ENCODE assay signal across 17 cellular contexts in genomic region chr18:12765586-12765985, GRCh38.
DNase-seq lines count a peak whose midpoint lies in the region; ATAC-seq and TF ChIP-seq lines count a peak whose summit lies in the region.
"Had no signal": no experiment of that assay in that cellular context is flagged by ENCODE, and none has a peak within 500 bp of the region (broad histone marks: within the 10 kb centered on the region; RNA-seq: fewer than 3 reads in every experiment).

No MANE protein-coding gene starts in this region.

- intact Hi-C loops in Caco-2 (cut with micrococcal nuclease; ENCODE audit: unreplicated experiment), result loop anchor here (5.0 kb wide), 1 partner anchor 182 kb away; the partner anchor contains the start of gene SEH1L

- DNase-seq in Caco-2 (no peak), mesenchymal stem cell (no peak), SKM-1 treated with dmso at 0.1 percent for 144 hours (lab: John Stamatoyannopoulos, UW; ENCODE audit: unreplicated experiment) (no peak)
- no peak for DNase-seq in activated effector memory CD4-positive, alpha-beta T cell treated with anti-CD3 and anti-CD28 coated beads, Interleukin-2, amount 50 U/mL, for 16 hours
- DNase-seq: ACHN; BE2C; Calu3; CD4-positive, alpha-beta memory T cell; DMS79 treated with DMSO at 0.1 percent for 48 hours; EL; GOT3; HFFc6; KBM-7 had no signal

- H3K9ac ChIP-seq in mesenchymal stem cell (ENCODE audit: low read length), result no peak overlapping the region

- no peak overlapping the region for H3K14ac ChIP-seq in mesenchymal stem cell (ENCODE audit: low read length in 2 of 2)

- no peak overlapping the region for H2AK5ac ChIP-seq in mesenchymal stem cell (ENCODE audit: low read length, severe bottlenecking)

- peaks cover 20% of the 10 kb centered on the region for H3K4me1 Mint-ChIP-seq in Caco-2 (ENCODE audit: low read depth, unreplicated experiment)
- H3K4me1 Mint-ChIP-seq: CD14-positive monocyte, IgD-negative memory B cell had no signal

- H3K9me3 ChIP-seq in Caco-2 (no peaks in the 10 kb centered on the region), KOPT-K1 (ENCODE audit: insufficient read depth, low read length, poor library complexity, severe bottlenecking) (no peaks in the 10 kb centered on the region), mesenchymal stem cell (ENCODE audit: control insufficient read depth, low read length) (no peaks in the 10 kb centered on the region)
- H3K9me3 ChIP-seq: BE2C had no signal

- no peak overlapping the region for H3K18ac ChIP-seq in mesenchymal stem cell (ENCODE audit: low read depth in 1 of 2, low read length in 2 of 2)

- H3K27ac ChIP-seq in KOPT-K1 (ENCODE audit: low read depth, low read length, poor library complexity, severe bottlenecking) (peak overlapping the region; percentile 35), mesenchymal stem cell (ENCODE audit: low read length, poor library complexity, severe bottlenecking) (no peak overlapping the region)

- no peak overlapping the region for H3K23ac ChIP-seq in mesenchymal stem cell (ENCODE audit: low read length in 2 of 2)

- POLR2A ChIA-PET in Caco-2 (lab: Charles Lee), result interaction anchor here (1.5 kb wide), 1 partner anchor 35 kb away, joined by 7 read pairs; no protein-coding TSS in a partner anchor

- H2BK15ac ChIP-seq in mesenchymal stem cell (ENCODE audit: low read depth, poor library complexity, severe bottlenecking), result no peak overlapping the region

- H3K27ac Mint-ChIP-seq in Caco-2 (ENCODE audit: unreplicated experiment), result peak overlapping the region; percentile 67
- H3K27ac Mint-ChIP-seq: CD14-positive monocyte, HFFc6, IgD-negative memory B cell had no signal

- H3K4me3 ChIP-seq in Caco-2 (ENCODE audit: low read depth, low read length) (no peak overlapping the region), mesenchymal stem cell (ENCODE audit: insufficient read depth in 1 of 2, low read depth in 1 of 2, low read length in 2 of 2) (no peak overlapping the region)

- peak overlapping the region; percentile 10 for H4K91ac ChIP-seq in mesenchymal stem cell (ENCODE audit: low read length)

- H4K8ac ChIP-seq in mesenchymal stem cell (ENCODE audit: low read length), result no peak overlapping the region

- no TSS peak for BruUV-seq in Caco-2 (replicated peaks; lab: Mats Ljungman, UMichigan)

- H3K27me3 Mint-ChIP-seq in Caco-2 (ENCODE audit: insufficient read depth, unreplicated experiment), result no peaks in the 10 kb centered on the region
- H3K27me3 Mint-ChIP-seq: CD4-positive, alpha-beta memory T cell had no signal

- H2AFZ ChIP-seq in mesenchymal stem cell (ENCODE audit: low read depth, low read length), result no peak overlapping the region

- H3K9me3 Mint-ChIP-seq in Caco-2 (ENCODE audit: unreplicated experiment), result no peaks in the 10 kb centered on the region
- H3K9me3 Mint-ChIP-seq: CD14-positive monocyte; CD4-positive, alpha-beta memory T cell; HFFc6; IgD-negative memory B cell had no signal

- no peaks in the 10 kb centered on the region for H3K79me1 ChIP-seq in mesenchymal stem cell (replicated peaks; ENCODE audit: low read length, poor library complexity, severe bottlenecking)

- H2BK5ac ChIP-seq in mesenchymal stem cell (ENCODE audit: low read depth, low read length, poor library complexity, severe bottlenecking), result no peak overlapping the region

- no peak overlapping the region for H2BK12ac ChIP-seq in mesenchymal stem cell (ENCODE audit: low read length in 2 of 2)

- H3K4me1 ChIP-seq in Caco-2 (peaks cover 40% of the 10 kb centered on the region), mesenchymal stem cell (ENCODE audit: control insufficient read depth, insufficient read depth, low read depth, low read length) (peaks cover 5% of the 10 kb centered on the region)
- H3K4me1 ChIP-seq: BE2C had no signal

- peaks cover 4% of the 10 kb centered on the region for H3K36me3 Mint-ChIP-seq in Caco-2 (ENCODE audit: insufficient read depth, unreplicated experiment)
- H3K36me3 Mint-ChIP-seq: CD14-positive monocyte; CD4-positive, alpha-beta memory T cell; IgD-negative memory B cell had no signal

- H2BK120ac ChIP-seq in mesenchymal stem cell (ENCODE audit: low read depth, low read length), result no peak overlapping the region

- TF ChIP-seq CTCF in Caco-2 (IDR thresholded peaks at IDR 0.05; ENCODE audit: insufficient read depth in 1 of 2, low read depth in 1 of 2, low read length in 1 of 2, severe bottlenecking in 1 of 2, unreplicated experiment in 1 of 2), result no peak

- no peak overlapping the region for H3K4me2 ChIP-seq in mesenchymal stem cell (ENCODE audit: low read length, poor library complexity, severe bottlenecking)

- H3K36me3 ChIP-seq in Caco-2 (ENCODE audit: control insufficient read depth, insufficient read depth, low read length), result no peaks in the 10 kb centered on the region
- H3K36me3 ChIP-seq in KOPT-K1 (ENCODE audit: insufficient read depth, low read length), result peaks cover 99% of the 10 kb centered on the region
- no peaks in the 10 kb centered on the region for H3K36me3 ChIP-seq in mesenchymal stem cell (ENCODE audit: control insufficient read depth in 1 of 2, insufficient read depth in 2 of 2, low read depth in 1 of 2, low read length in 2 of 2)
- H3K36me3 ChIP-seq: BE2C had no signal

- no peak for ATAC-seq in HG02759 (IDR thresholded peaks at IDR 0.05; ENCODE audit: unreplicated experiment)

- H3K4ac ChIP-seq in mesenchymal stem cell (ENCODE audit: low read depth in 1 of 2, low read length in 2 of 2), result no peak overlapping the region

- WGBS in mesenchymal stem cell, result 89% methylated on average over 9 of the region's 11 CpGs

- no peak overlapping the region for H3K4me3 Mint-ChIP-seq in Caco-2 (ENCODE audit: unreplicated experiment)
- H3K4me3 Mint-ChIP-seq: CD14-positive monocyte; CD4-positive, alpha-beta memory T cell; HFFc6; IgD-negative memory B cell had no signal

- H3K27me3 ChIP-seq in Caco-2 (replicated peaks; ENCODE audit: control insufficient read depth, insufficient read depth, low read length) (no peaks in the 10 kb centered on the region), mesenchymal stem cell (ENCODE audit: control insufficient read depth in 1 of 2, insufficient read depth in 1 of 2, low read length in 2 of 2) (peaks cover 0 to 8% of the 10 kb centered on the region in 2 experiments)
- H3K27me3 ChIP-seq: BE2C had no signal

- CTCF ChIA-PET in Caco-2 (lab: Charles Lee), result no interaction called here
